ENCODE assay signal across 18 cellular contexts in the genomic region with DNA sequence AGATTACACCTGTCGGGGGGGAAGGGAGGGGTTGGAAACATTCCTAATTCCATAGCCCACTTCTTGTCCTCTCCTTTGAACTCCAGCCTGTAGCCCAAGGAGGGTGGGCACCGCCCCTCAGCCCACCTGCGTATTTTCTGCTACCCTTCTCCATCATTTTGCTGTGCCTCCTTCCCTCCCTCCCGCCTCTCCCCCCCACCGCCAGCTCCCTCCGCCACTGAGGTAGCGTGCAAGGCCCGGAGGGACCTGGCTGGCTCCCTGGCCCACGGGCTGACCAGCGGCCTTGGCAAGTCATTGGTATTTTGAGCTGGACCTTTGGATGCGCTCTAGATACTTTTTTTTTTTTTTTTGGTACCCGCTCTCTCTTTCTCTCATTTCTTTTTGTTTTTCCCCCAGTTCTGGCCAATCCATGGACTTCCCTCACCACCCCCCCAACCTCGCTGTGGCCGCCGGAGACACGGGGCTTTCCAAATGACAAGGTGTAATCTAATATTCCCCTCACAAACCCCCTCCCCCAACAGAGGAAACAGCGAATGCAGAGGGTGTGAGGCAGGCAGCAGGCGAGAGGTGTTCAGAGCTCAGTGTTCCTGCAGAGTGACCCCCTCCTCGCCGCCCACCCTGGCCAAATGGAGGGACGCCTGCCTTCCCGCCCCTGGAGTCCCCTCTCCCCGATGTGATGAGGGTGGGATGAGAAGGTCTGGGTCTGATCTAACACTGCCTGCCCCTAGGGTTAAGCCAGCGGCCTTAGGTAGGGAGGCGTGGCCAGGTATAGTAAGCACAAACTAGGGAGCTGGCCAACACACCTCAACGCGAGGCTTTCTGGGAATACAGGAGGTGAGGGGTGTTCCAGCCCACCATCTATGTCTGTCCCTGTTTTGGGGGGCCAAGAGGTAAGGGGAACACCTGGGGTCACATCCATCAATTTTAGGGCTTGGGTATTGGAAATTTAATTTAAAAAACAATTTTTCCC.
"Had no signal": no experiment of that assay in that cellular context is flagged by ENCODE, and none has a peak within 500 bp of the region (broad histone marks: within the 10 kb centered on the region; RNA-seq: fewer than 3 reads in every experiment).

No MANE protein-coding gene starts in this region.

- H3K27ac Mint-ChIP-seq: activated CD4-positive, alpha-beta T cell treated with anti-CD3 and anti-CD28 coated beads, Interleukin-2, amount 10 ng/mL, durations not matched to agents 24 days and 14 days; activated naive CD8-positive, alpha-beta T cell treated with anti-CD3 and anti-CD28 coated beads, Interleukin-2, amount 10 ng/mL, durations not matched to agents 7 days and 5 days; memory B cell; naive thymus-derived CD8-positive, alpha-beta T cell had no signal

- H3K4me1 Mint-ChIP-seq: activated naive CD8-positive, alpha-beta T cell treated with anti-CD3 and anti-CD28 coated beads, Interleukin-2, amount 10 ng/mL, durations not matched to agents 7 days and 5 days had no signal

- H3K4me3 ChIP-seq: left lung had no signal

- H3K4me1 ChIP-seq: foreskin keratinocyte, left lung had no signal

- H3K27ac ChIP-seq: brain microvascular endothelial cell, foreskin keratinocyte, left lung had no signal

- FAIRE-seq: TTC549 had no signal

- DNase-seq: activated CD4-positive, alpha-beta T cell treated with anti-CD3 and anti-CD28 coated beads, Interleukin-2, amount 10 ng/mL, durations not matched to agents 24 days and 14 days; activated CD4-positive, CD25-positive, alpha-beta regulatory T cell; activated CD8-positive, alpha-beta memory T cell treated with anti-CD3 and anti-CD28 coated beads for 24 hours; activated naive CD8-positive, alpha-beta T cell treated with anti-CD3 and anti-CD28 coated beads, Interleukin-2, amount 10 ng/mL, durations not matched to agents 7 days and 5 days; anterior cingulate cortex; brain microvascular endothelial cell; cortex of kidney; effector CD8-positive, alpha-beta T cell; foreskin keratinocyte; glutamatergic neuron; islet precursor cell; left lung; naive thymus-derived CD8-positive, alpha-beta T cell; stimulated activated CD4-positive, alpha-beta T cell treated with anti-CD3 and anti-CD28 coated beads, Interleukin-2, amount 100 ng/mL, for 48 hours; stimulated activated naive CD8-positive, alpha-beta T cell treated with anti-CD3 and anti-CD28 coated beads, Interleukin-15, Interleukin-2, amounts not matched to agents 100 U/mL and 50 U/mL, for 24 hours; trophoblast cell had no signal

- H3K27me3 ChIP-seq: brain microvascular endothelial cell, foreskin keratinocyte, left lung had no signal

- H3K27me3 Mint-ChIP-seq: activated CD4-positive, alpha-beta T cell treated with anti-CD3 and anti-CD28 coated beads, Interleukin-2, amount 10 ng/mL, durations not matched to agents 24 days and 14 days; activated naive CD8-positive, alpha-beta T cell treated with anti-CD3 and anti-CD28 coated beads, Interleukin-2, amount 10 ng/mL, durations not matched to agents 7 days and 5 days had no signal

- H3K4me3 Mint-ChIP-seq: activated CD4-positive, alpha-beta T cell treated with anti-CD3 and anti-CD28 coated beads, Interleukin-2, amount 10 ng/mL, durations not matched to agents 24 days and 14 days; activated naive CD8-positive, alpha-beta T cell treated with anti-CD3 and anti-CD28 coated beads, Interleukin-2, amount 10 ng/mL, durations not matched to agents 7 days and 5 days; memory B cell; naive thymus-derived CD8-positive, alpha-beta T cell had no signal

- ATAC-seq: foreskin keratinocyte; left lung; naive thymus-derived CD8-positive, alpha-beta T cell; stimulated activated naive CD8-positive, alpha-beta T cell treated with anti-CD3 and anti-CD28 coated beads, Interleukin-15, Interleukin-2, amounts not matched to agents 100 U/mL and 50 U/mL, for 24 hours had no signal
